ENCODE assay signal across 8 cellular contexts in genomic region chr5:96816430-96816939, GRCh38. TPM values are rescaled to one million over a fixed set of nuclear protein-coding genes. Genes with fewer than 3 reads are reported as not detected.
DNase-seq lines count a peak whose midpoint lies in the region; ATAC-seq and TF ChIP-seq lines count a peak whose summit lies in the region.

No MANE protein-coding gene starts in this region.

- CTCF ChIA-PET in activated CD4-positive, alpha-beta T cell treated with anti-CD3 and anti-CD28 coated beads, Interleukin-2, amount 10 ng/mL, durations not matched to agents 7 days and 5 days (lab: Charles Lee): interaction anchor here (1.0 to 6.4 kb wide), 6 partner anchors 8 to 108 kb away, joined by 3 to 35 read pairs (median 5); partner anchors contain the start of gene ERAP1

- no peaks in the 10 kb centered on the region for H3K36me3 Mint-ChIP-seq in activated CD4-positive, alpha-beta T cell treated with anti-CD3 and anti-CD28 coated beads, Interleukin-2, amount 10 ng/mL, durations not matched to agents 7 days and 5 days (ENCODE audit: low read depth)

- no peak overlapping the region for H3K23ac ChIP-seq in mesenchymal stem cell (ENCODE audit: low read length in 2 of 2)

- H2AK5ac ChIP-seq in mesenchymal stem cell (ENCODE audit: low read length, severe bottlenecking): no peak overlapping the region

- H3K27ac ChIP-seq in mesenchymal stem cell (ENCODE audit: low read length, poor library complexity, severe bottlenecking): no peak overlapping the region

- peak overlapping the region; percentile 76 for H3K4me3 Mint-ChIP-seq in activated CD4-positive, alpha-beta T cell treated with anti-CD3 and anti-CD28 coated beads, Interleukin-2, amount 10 ng/mL, durations not matched to agents 7 days and 5 days

- POLR2A ChIA-PET in activated CD4-positive, alpha-beta T cell treated with anti-CD3 and anti-CD28 coated beads, Interleukin-2, amount 10 ng/mL, durations not matched to agents 7 days and 5 days (lab: Charles Lee): interaction anchor here (0.5 kb wide), 1 partner anchor 145 kb away, joined by 4 read pairs; no protein-coding TSS in a partner anchor

- peaks cover 5% of the 10 kb centered on the region for H3K4me1 ChIP-seq in mesenchymal stem cell (ENCODE audit: control insufficient read depth, insufficient read depth, low read depth, low read length)

- no peak overlapping the region for H2AFZ ChIP-seq in mesenchymal stem cell (ENCODE audit: low read depth, low read length)

- no peak for TF ChIP-seq CTCF in omental fat pad (IDR thresholded peaks at IDR 0.05)

- H4K91ac ChIP-seq in mesenchymal stem cell (ENCODE audit: low read length): no peak overlapping the region

- no peaks in the 10 kb centered on the region for H3K9me3 Mint-ChIP-seq in activated CD4-positive, alpha-beta T cell treated with anti-CD3 and anti-CD28 coated beads, Interleukin-2, amount 10 ng/mL, durations not matched to agents 7 days and 5 days

- no peaks in the 10 kb centered on the region for H3K9me3 ChIP-seq in mesenchymal stem cell (ENCODE audit: control insufficient read depth, low read length)

- ATAC-seq in GM19467 (IDR thresholded peaks at IDR 0.05; ENCODE audit: unreplicated experiment): peak; percentile 83
- ATAC-seq in HG03460 (IDR thresholded peaks at IDR 0.05; ENCODE audit: unreplicated experiment): peak; percentile 91
- ATAC-seq in Right ventricle myocardium superior (ENCODE audit: poor library complexity): no peak
- no peak for ATAC-seq in omental fat pad (ENCODE audit: low FRiP score)

- H3K14ac ChIP-seq in mesenchymal stem cell (ENCODE audit: low read length in 2 of 2): no peak overlapping the region

- no peaks in the 10 kb centered on the region for H3K27me3 ChIP-seq in mesenchymal stem cell (ENCODE audit: control insufficient read depth in 1 of 2, insufficient read depth in 1 of 2, low read length in 2 of 2)

- H4K8ac ChIP-seq in mesenchymal stem cell (ENCODE audit: low read length): peak overlapping the region; percentile 20

- H3K4ac ChIP-seq in mesenchymal stem cell (ENCODE audit: low read depth in 1 of 2, low read length in 2 of 2): no peak overlapping the region

- no peak overlapping the region for H2BK120ac ChIP-seq in mesenchymal stem cell (ENCODE audit: low read depth, low read length)

- H2BK15ac ChIP-seq in mesenchymal stem cell (ENCODE audit: low read depth, poor library complexity, severe bottlenecking): no peak overlapping the region

- H3K79me1 ChIP-seq in mesenchymal stem cell (replicated peaks; ENCODE audit: low read length, poor library complexity, severe bottlenecking): no peaks in the 10 kb centered on the region

- H3K4me2 ChIP-seq in mesenchymal stem cell (ENCODE audit: low read length, poor library complexity, severe bottlenecking): no peak overlapping the region

- H3K18ac ChIP-seq in mesenchymal stem cell (ENCODE audit: low read depth in 1 of 2, low read length in 2 of 2): no peak overlapping the region

- peaks cover 60% of the 10 kb centered on the region for H3K4me1 Mint-ChIP-seq in activated CD4-positive, alpha-beta T cell treated with anti-CD3 and anti-CD28 coated beads, Interleukin-2, amount 10 ng/mL, durations not matched to agents 7 days and 5 days

- H3K27ac Mint-ChIP-seq in activated CD4-positive, alpha-beta T cell treated with anti-CD3 and anti-CD28 coated beads, Interleukin-2, amount 10 ng/mL, durations not matched to agents 7 days and 5 days: peak overlapping the region; percentile 86

- no peak overlapping the region for H2BK5ac ChIP-seq in mesenchymal stem cell (ENCODE audit: low read depth, low read length, poor library complexity, severe bottlenecking)

- no peaks in the 10 kb centered on the region for H3K36me3 ChIP-seq in mesenchymal stem cell (ENCODE audit: control insufficient read depth in 1 of 2, insufficient read depth in 2 of 2, low read depth in 1 of 2, low read length in 2 of 2)

- DNase-seq in A172 (ENCODE audit: low spot score): peak; percentile 49
- peak; percentile 69 for DNase-seq in activated CD4-positive, alpha-beta T cell treated with anti-CD3 and anti-CD28 coated beads, Interleukin-2, amount 10 ng/mL, durations not matched to agents 7 days and 5 days
- no peak for DNase-seq in mesenchymal stem cell
- DNase-seq in Right ventricle myocardium superior: no peak
- no peak for DNase-seq in omental fat pad (ENCODE audit: low spot score)
- no peak for DNase-seq in NCI-H1417 treated with DMSO at 0.1 percent for 48 hours (lab: John Stamatoyannopoulos, UW)

- WGBS in mesenchymal stem cell: 71% methylated on average over 6 of the region's 6 CpGs

- intact Hi-C loops in Right ventricle myocardium superior (cut with DNase I): no loop called here

- H3K9ac ChIP-seq in mesenchymal stem cell (ENCODE audit: low read length): no peak overlapping the region

- no peak overlapping the region for H3K4me3 ChIP-seq in mesenchymal stem cell (ENCODE audit: insufficient read depth in 1 of 2, low read depth in 1 of 2, low read length in 2 of 2)

- H2BK12ac ChIP-seq in mesenchymal stem cell (ENCODE audit: low read length in 2 of 2): no peak overlapping the region

- H3K27me3 Mint-ChIP-seq in activated CD4-positive, alpha-beta T cell treated with anti-CD3 and anti-CD28 coated beads, Interleukin-2, amount 10 ng/mL, durations not matched to agents 7 days and 5 days: no peaks in the 10 kb centered on the region

RNA-seq across cellular contexts. Expression of gene ERAP1, which starts 8.7 kb away (rescaled TPM):
- total RNA-seq in A172 (2014; rRNA removed; shearing (Covaris generic)): 22.0 and 24.1 TPM in 2 replicates
- 100 to 1,000 TPM; 117 to 161 TPM for total RNA-seq in activated CD4-positive, alpha-beta T cell treated with anti-CD3 and anti-CD28 coated beads, Interleukin-2, amount 10 ng/mL, durations not matched to agents 7 days and 5 days
- polyA plus RNA-seq in mesenchymal stem cell (2013, experiment 1 of 2): 94.5 TPM
- polyA plus RNA-seq in mesenchymal stem cell (2013, experiment 2 of 2): 89.6 TPM
- total RNA-seq in Right ventricle myocardium superior (36.4 TPM), omental fat pad (10 to 100 TPM; 35.2 to 56.2 (median 51.2) TPM)

RNA-seq across cellular contexts. Expression of gene ERAP2, which starts 59.8 kb away (rescaled TPM):
- total RNA-seq in A172 (2014; rRNA removed; shearing (Covaris generic)): 91.9 and 97.0 TPM in 2 replicates
- 100 to 1,000 TPM; 122 to 138 TPM for total RNA-seq in activated CD4-positive, alpha-beta T cell treated with anti-CD3 and anti-CD28 coated beads, Interleukin-2, amount 10 ng/mL, durations not matched to agents 7 days and 5 days
- 40.5 TPM for polyA plus RNA-seq in mesenchymal stem cell (2013, experiment 1 of 2)
- 41.4 TPM for polyA plus RNA-seq in mesenchymal stem cell (2013, experiment 2 of 2)
- total RNA-seq in Right ventricle myocardium superior: 5.3 TPM
- 10 to 100 TPM; 15.1 to 57.4 (median 16.9) TPM for total RNA-seq in omental fat pad

Comparison
In these comparisons a context has a peak if more than half of its experiments do, and no peak if none do; other contexts are left out.
1. DNase-seq: peak in A172 (single experiment) and activated CD4-positive, alpha-beta T cell treated with anti-CD3 and anti-CD28 coated beads, Interleukin-2, amount 10 ng/mL, durations not matched to agents 7 days and 5 days (single experiment); none in mesenchymal stem cell (single experiment), Right ventricle myocardium superior (single experiment), omental fat pad (single experiment) and NCI-H1417 treated with DMSO at 0.1 percent for 48 hours (single experiment).
2. ATAC-seq: peak in GM19467 (single experiment) and HG03460 (single experiment); none in Right ventricle myocardium superior (single experiment) and omental fat pad (single experiment).